Comparison of ENCODE assay signal across 30 cellular contexts in genomic region chr1:202319381-202320080, GRCh38. TPM values are rescaled to one million over a fixed set of nuclear protein-coding genes. Genes with fewer than 3 reads are reported as not detected.
DNase-seq lines count a peak whose midpoint lies in the region; ATAC-seq, FAIRE-seq and TF ChIP-seq lines count a peak whose summit lies in the region.
"Had no signal": no experiment of that assay in that cellular context is flagged by ENCODE, and none has a peak within 500 bp of the region (broad histone marks: within the 10 kb centered on the region; RNA-seq: fewer than 3 reads in every experiment).

No MANE protein-coding gene starts in this region.

- H2BK12ac ChIP-seq in mesenchymal stem cell (ENCODE audit: low read length in 2 of 2): no peak overlapping the region

- TF ChIP-seq RAD21 in GM12878 (IDR thresholded peaks at IDR 0.05; ENCODE audit: insufficient read depth, low read depth, low read length): no peak

- H3K4me3 ChIP-seq in HEK293 (ENCODE audit: low read depth, low read length) (no peak overlapping the region), GM12878 (no peak overlapping the region), mesenchymal stem cell (ENCODE audit: insufficient read depth in 1 of 2, low read depth in 1 of 2, low read length in 2 of 2) (no peak overlapping the region), endodermal cell (ENCODE audit: low read length) (no peak overlapping the region)
- H3K4me3 ChIP-seq: BLaER1 treated with 17β-estradiol and CSF1 and Interleukin-3, amounts not matched to agents 10 nM and 100 nM; HAP-1; psoas muscle; sigmoid colon; SJCRH30; tibial nerve had no signal

- SMC1A ChIA-PET in GM12878 (lab: Charles Lee; ENCODE audit: uncharacterized antibody, unreplicated experiment): interaction anchor here (0.8 to 0.9 kb wide), 2 partner anchors 29 to 117 kb away, joined by 3 to 4 read pairs; no protein-coding TSS in a partner anchor

- H3K27me3 ChIP-seq in GM12878 (replicated peaks in 1 of 2; ENCODE audit: control insufficient read depth in 2 of 2, insufficient read depth in 2 of 2, low read length in 1 of 2) (0 out of 4 replicates have a peak, but pooled peaks cover 0 to 1% of the 10 kb centered on the region in 2 experiments), mesenchymal stem cell (ENCODE audit: control insufficient read depth in 1 of 2, insufficient read depth in 1 of 2, low read length in 2 of 2) (peaks cover 0 to 76% of the 10 kb centered on the region in 2 experiments), endodermal cell (ENCODE audit: control insufficient read depth, insufficient read depth, low read length, poor library complexity, severe bottlenecking) (no peaks in the 10 kb centered on the region)
- H3K27me3 ChIP-seq: BLaER1 treated with 17β-estradiol and CSF1 and Interleukin-3, amounts not matched to agents 10 nM and 100 nM; sigmoid colon; tibial nerve had no signal

- POLR2A ChIA-PET in HEK293 (lab: Yijun Ruan, JAX): no interaction called here
- POLR2A ChIA-PET in GM12878 (lab: Charles Lee): no interaction called here

- TF ChIP-seq CTCF in HEK293 (tag by site-specific recombination; IDR thresholded peaks at IDR 0.05) (no peak), GM12878 (IDR thresholded peaks at IDR 0.05 in 2 of 3, conservative IDR thresholded peaks at IDR 0.05 in 1 of 3; ENCODE audit: control insufficient read depth in 2 of 3, extremely low read depth in 1 of 3, insufficient read depth in 1 of 3, low read depth in 3 of 3, low read length in 3 of 3) (no peak), endodermal cell (conservative IDR thresholded peaks at IDR 0.05) (no peak)

- no peaks in the 10 kb centered on the region for H3K9me3 ChIP-seq in HEK293 (ENCODE audit: control insufficient read depth, insufficient read depth, low read depth, low read length)
- H3K9me3 ChIP-seq in GM12878 (replicated peaks; ENCODE audit: control insufficient read depth, insufficient read depth, low read length): no peaks in the 10 kb centered on the region
- H3K9me3 ChIP-seq in mesenchymal stem cell (ENCODE audit: control insufficient read depth, low read length): no peaks in the 10 kb centered on the region
- no peaks in the 10 kb centered on the region for H3K9me3 ChIP-seq in endodermal cell (ENCODE audit: control insufficient read depth, low read length)
- H3K9me3 ChIP-seq: BLaER1 treated with 17β-estradiol and CSF1 and Interleukin-3, amounts not matched to agents 10 nM and 100 nM; HAP-1; psoas muscle; sigmoid colon; tibial nerve had no signal

- CTCF ChIA-PET in HEK293 (lab: Yijun Ruan, JAX): interaction anchor here (0.6 to 3.6 kb wide), 4 partner anchors 45 to 131 kb away, joined by 3 to 13 read pairs (median 4); partner anchors contain the start of gene LGR6
- CTCF ChIA-PET in GM12878 (lab: Yijun Ruan, JAX): interaction anchor here (0.8 to 1.4 kb wide), 3 partner anchors 127 to 396 kb away, joined by 3 to 9 read pairs (median 3); partner anchors contain the start of gene LGR6
- CTCF ChIA-PET in activated naive CD4-positive, alpha-beta T cell treated with anti-CD3 and anti-CD28 coated beads, Interleukin-2, amount 10 ng/mL, durations not matched to agents 7 days and 5 days (lab: Charles Lee): interaction anchor here (1.0 to 6.7 kb wide), 3 partner anchors 45 to 130 kb away, joined by 3 to 93 read pairs (median 5); partner anchors contain the start of gene LGR6

- TF ChIP-seq POLR2A in GM12878 (IDR thresholded peaks at IDR 0.05; ENCODE audit: low read depth, low read length): no peak

- H2BK120ac ChIP-seq in mesenchymal stem cell (ENCODE audit: low read depth, low read length): no peak overlapping the region

- no TSS peak for BruUV-seq in GM12878 (replicated peaks; lab: Mats Ljungman, UMichigan)

- in situ Hi-C loops in GM12878 (cut with MboI): no loop called here

- FAIRE-seq in GM12878 (lab: Jason Lieb, UNC): no peak
- FAIRE-seq: bronchial epithelial cell, G401.6, keratinocyte had no signal

- no peaks in the 10 kb centered on the region for H3K79me2 ChIP-seq in GM12878 (ENCODE audit: control insufficient read depth, insufficient read depth, low read length)

- H3K36me3 ChIP-seq in HEK293 (ENCODE audit: control insufficient read depth in 2 of 2, insufficient read depth in 1 of 2, low read length in 2 of 2) (no peaks in the 10 kb centered on the region), GM12878 (ENCODE audit: control insufficient read depth in 2 of 2, insufficient read depth in 2 of 2, low read length in 1 of 2) (no peaks in the 10 kb centered on the region), mesenchymal stem cell (ENCODE audit: control insufficient read depth in 1 of 2, insufficient read depth in 2 of 2, low read depth in 1 of 2, low read length in 2 of 2) (no peaks in the 10 kb centered on the region), endodermal cell (ENCODE audit: control insufficient read depth, insufficient read depth, low read length) (no peaks in the 10 kb centered on the region)
- H3K36me3 ChIP-seq: HAP-1, sigmoid colon, SJCRH30, tibial nerve had no signal

- H3K79me1 ChIP-seq in mesenchymal stem cell (replicated peaks; ENCODE audit: low read length, poor library complexity, severe bottlenecking): no peaks in the 10 kb centered on the region

- H4K8ac ChIP-seq in mesenchymal stem cell (ENCODE audit: low read length): no peak overlapping the region

- intact Hi-C loops in GM12878 (cut with micrococcal nuclease; ENCODE audit: unreplicated experiment): no loop called here

- no peak overlapping the region for H4K91ac ChIP-seq in mesenchymal stem cell (ENCODE audit: low read length)

- no peak overlapping the region for H3K14ac ChIP-seq in mesenchymal stem cell (ENCODE audit: low read length in 2 of 2)

- H3K18ac ChIP-seq in mesenchymal stem cell (ENCODE audit: low read depth in 1 of 2, low read length in 2 of 2): no peak overlapping the region

- H2BK15ac ChIP-seq in mesenchymal stem cell (ENCODE audit: low read depth, poor library complexity, severe bottlenecking): no peak overlapping the region

- no peaks in the 10 kb centered on the region for H3K36me3 Mint-ChIP-seq in activated naive CD4-positive, alpha-beta T cell treated with anti-CD3 and anti-CD28 coated beads, Interleukin-2, amount 10 ng/mL, durations not matched to agents 7 days and 5 days
- H3K36me3 Mint-ChIP-seq in endodermal cell (ENCODE audit: low read depth): no peaks in the 10 kb centered on the region
- H3K36me3 Mint-ChIP-seq: activated naive CD4-positive, alpha-beta T cell treated with anti-CD3 and anti-CD28 coated beads, Interleukin-2, amount 50 U/mL, for 24 hours; IgD-negative memory B cell; naive B cell had no signal

- H3K4ac ChIP-seq in mesenchymal stem cell (ENCODE audit: low read depth in 1 of 2, low read length in 2 of 2): no peak overlapping the region

- no peak for TF ChIP-seq EP300 in GM12878 (IDR thresholded peaks at IDR 0.05; ENCODE audit: borderline replicate concordance in 1 of 2, control insufficient read depth in 1 of 2, low read depth in 2 of 2, low read length in 2 of 2)

- H3K23ac ChIP-seq in mesenchymal stem cell (ENCODE audit: low read length in 2 of 2): no peak overlapping the region

- peaks cover 31% of the 10 kb centered on the region for H3K27me3 Mint-ChIP-seq in activated naive CD4-positive, alpha-beta T cell treated with anti-CD3 and anti-CD28 coated beads, Interleukin-2, amount 10 ng/mL, durations not matched to agents 7 days and 5 days
- peaks cover 1% of the 10 kb centered on the region for H3K27me3 Mint-ChIP-seq in endodermal cell (ENCODE audit: insufficient read depth)
- H3K27me3 Mint-ChIP-seq: activated naive CD4-positive, alpha-beta T cell treated with anti-CD3 and anti-CD28 coated beads, Interleukin-2, amount 50 U/mL, for 24 hours had no signal

- peak; percentile 19 for DNase-seq in Daoy (ENCODE audit: low read depth)
- no peak for DNase-seq in GM12878 (ENCODE audit: low read depth, low spot score)
- peak; percentile 12 for DNase-seq in mesenchymal stem cell
- DNase-seq in DMS53 (lab: John Stamatoyannopoulos, UW): no peak
- DNase-seq in activated naive CD4-positive, alpha-beta T cell treated with anti-CD3 and anti-CD28 coated beads, Interleukin-2, amount 10 ng/mL, durations not matched to agents 7 days and 5 days: no peak
- no peak for DNase-seq in endodermal cell
- DNase-seq: activated CD4-positive, alpha-beta T cell treated with anti-CD3 and anti-CD28 coated beads, Interleukin-2, amount 10 ng/mL, durations not matched to agents 24 days and 14 days; anterior cingulate cortex; effector CD8-positive, alpha-beta T cell; erythroblast; midbrain; naive B cell; NCI-H1105; NCI-H187; NCI-H446 treated with DMSO at 0.1 percent for 48 hours; occipital lobe; psoas muscle; sigmoid colon; SJCRH30; stimulated activated CD4-positive, alpha-beta T cell treated with anti-CD3 and anti-CD28 coated beads, Interleukin-12 subunit alpha, Interleukin-12 subunit beta, amount 100 ng/mL, for 4 hours; stimulated activated CD4-positive, alpha-beta T cell treated with anti-CD3 and anti-CD28 coated beads, Interleukin-2, amount 100 ng/mL, for 48 hours had no signal

- 0 out of 3 replicates have a peak, but pooled peaks have one; percentile 13 for ATAC-seq in GM12878
- ATAC-seq: psoas muscle had no signal

- no peak overlapping the region for H2AK5ac ChIP-seq in mesenchymal stem cell (ENCODE audit: low read length, severe bottlenecking)

- RAD21 ChIA-PET in GM12878 (lab: Charles Lee; ENCODE audit: unreplicated experiment): no interaction called here

- no peak overlapping the region for H3K9ac ChIP-seq in GM12878 (ENCODE audit: control insufficient read depth, insufficient read depth, low read length)
- H3K9ac ChIP-seq in mesenchymal stem cell (ENCODE audit: low read length): no peak overlapping the region
- no peak overlapping the region for H3K9ac ChIP-seq in endodermal cell (ENCODE audit: extremely low read depth, low read length, poor library complexity, severe bottlenecking)
- H3K9ac ChIP-seq: BLaER1 treated with 17β-estradiol and CSF1 and Interleukin-3, amounts not matched to agents 10 nM and 100 nM had no signal

- no peaks in the 10 kb centered on the region for H3K4me1 ChIP-seq in HEK293 (ENCODE audit: control insufficient read depth, insufficient read depth, low read length)
- H3K4me1 ChIP-seq in GM12878 (ENCODE audit: control insufficient read depth, insufficient read depth, low read length): no peaks in the 10 kb centered on the region
- H3K4me1 ChIP-seq in mesenchymal stem cell (ENCODE audit: control insufficient read depth, insufficient read depth, low read depth, low read length): no peaks in the 10 kb centered on the region
- no peaks in the 10 kb centered on the region for H3K4me1 ChIP-seq in endodermal cell (ENCODE audit: control insufficient read depth, insufficient read depth, low read length)
- H3K4me1 ChIP-seq: psoas muscle, sigmoid colon, tibial nerve had no signal

- H2BK5ac ChIP-seq in mesenchymal stem cell (ENCODE audit: low read depth, low read length, poor library complexity, severe bottlenecking): no peak overlapping the region

- no peak overlapping the region for H3K27ac Mint-ChIP-seq in activated naive CD4-positive, alpha-beta T cell treated with anti-CD3 and anti-CD28 coated beads, Interleukin-2, amount 10 ng/mL, durations not matched to agents 7 days and 5 days
- no peak overlapping the region for H3K27ac Mint-ChIP-seq in endodermal cell
- H3K27ac Mint-ChIP-seq: activated naive CD4-positive, alpha-beta T cell treated with anti-CD3 and anti-CD28 coated beads, Interleukin-2, amount 50 U/mL, for 24 hours; IgD-negative memory B cell had no signal

- H3K9me3 Mint-ChIP-seq in activated naive CD4-positive, alpha-beta T cell treated with anti-CD3 and anti-CD28 coated beads, Interleukin-2, amount 10 ng/mL, durations not matched to agents 7 days and 5 days: no peaks in the 10 kb centered on the region
- no peaks in the 10 kb centered on the region for H3K9me3 Mint-ChIP-seq in endodermal cell
- H3K9me3 Mint-ChIP-seq: activated CD4-positive, alpha-beta T cell treated with anti-CD3 and anti-CD28 coated beads, Interleukin-2, amount 10 ng/mL, durations not matched to agents 24 days and 14 days; activated naive CD4-positive, alpha-beta T cell treated with anti-CD3 and anti-CD28 coated beads, Interleukin-2, amount 50 U/mL, for 24 hours; IgD-negative memory B cell; naive B cell had no signal

- H2AFZ ChIP-seq in GM12878 (ENCODE audit: control insufficient read depth, low read depth, low read length) (no peak overlapping the region), mesenchymal stem cell (ENCODE audit: low read depth, low read length) (no peak overlapping the region)

- H4K20me1 ChIP-seq in GM12878 (ENCODE audit: control insufficient read depth, insufficient read depth): no peaks in the 10 kb centered on the region
- H4K20me1 ChIP-seq: BLaER1 treated with 17β-estradiol and CSF1 and Interleukin-3, amounts not matched to agents 10 nM and 100 nM had no signal

- 3% methylated on average over 4 of the region's 4 CpGs for WGBS in GM12878 (ENCODE audit: insufficient coverage, insufficient replicate concordance, low lambda C conversion rate, missing lambda C conversion rate)
- WGBS in mesenchymal stem cell: 70% methylated on average over 3 of the region's 4 CpGs
- WGBS in endodermal cell (ENCODE audit: insufficient coverage in 1 of 2, insufficient read length in 1 of 2), 2 experiments: 83 to 91% methylated on average over 2 to 4 of the region's 4 CpGs

- no peak overlapping the region for H3K4me3 Mint-ChIP-seq in activated naive CD4-positive, alpha-beta T cell treated with anti-CD3 and anti-CD28 coated beads, Interleukin-2, amount 10 ng/mL, durations not matched to agents 7 days and 5 days
- no peak overlapping the region for H3K4me3 Mint-ChIP-seq in endodermal cell
- H3K4me3 Mint-ChIP-seq: activated CD4-positive, alpha-beta T cell treated with anti-CD3 and anti-CD28 coated beads, Interleukin-2, amount 10 ng/mL, durations not matched to agents 24 days and 14 days; activated naive CD4-positive, alpha-beta T cell treated with anti-CD3 and anti-CD28 coated beads, Interleukin-2, amount 50 U/mL, for 24 hours; IgD-negative memory B cell; naive B cell had no signal

- H3K4me1 Mint-ChIP-seq in activated naive CD4-positive, alpha-beta T cell treated with anti-CD3 and anti-CD28 coated beads, Interleukin-2, amount 10 ng/mL, durations not matched to agents 7 days and 5 days: no peaks in the 10 kb centered on the region
- H3K4me1 Mint-ChIP-seq in endodermal cell: no peaks in the 10 kb centered on the region
- H3K4me1 Mint-ChIP-seq: activated naive CD4-positive, alpha-beta T cell treated with anti-CD3 and anti-CD28 coated beads, Interleukin-2, amount 50 U/mL, for 24 hours; IgD-negative memory B cell; naive B cell had no signal

- no peak overlapping the region for H3K27ac ChIP-seq in HEK293 (ENCODE audit: extremely low read depth, low read depth, low read length)
- H3K27ac ChIP-seq in GM12878 (ENCODE audit: control insufficient read depth, insufficient read depth): no peak overlapping the region
- no peak overlapping the region for H3K27ac ChIP-seq in mesenchymal stem cell (ENCODE audit: low read length, poor library complexity, severe bottlenecking)
- H3K27ac ChIP-seq in endodermal cell (ENCODE audit: low read depth, low read length): no peak overlapping the region
- H3K27ac ChIP-seq: BLaER1 treated with 17β-estradiol and CSF1 and Interleukin-3, amounts not matched to agents 10 nM and 100 nM; psoas muscle; sigmoid colon; SJCRH30; tibial nerve had no signal

- H3K4me2 ChIP-seq in GM12878 (ENCODE audit: control insufficient read depth, insufficient read depth) (no peak overlapping the region), mesenchymal stem cell (ENCODE audit: low read length, poor library complexity, severe bottlenecking) (no peak overlapping the region)
- H3K4me2 ChIP-seq: BLaER1 treated with 17β-estradiol and CSF1 and Interleukin-3, amounts not matched to agents 10 nM and 100 nM had no signal

RNA-seq across cellular contexts. Expression of gene UBE2T, which starts 22.2 kb away (rescaled TPM):
- total RNA-seq in Daoy (2014; rRNA removed; shearing (Covaris generic)): 182 and 196 TPM in 2 replicates
- 24.7 and 26.2 TPM in 2 replicates for total RNA-seq in GM12878 (2013; cell fraction: nucleolus; rRNA removed)
- total RNA-seq in GM12878 (2014; rRNA removed) (87.1 and 95.4 TPM in 2 replicates), GM12878 (2014; rRNA removed; fragmentation: Illumina TruSeq; extraction: Trizol) (85.6 and 87.0 TPM in 2 replicates), GM12878 (2021) (53.9 and 55.4 TPM in 2 replicates), endodermal cell (10 to 100 TPM; 41.2 to 64.3 TPM)
- polyA plus RNA-seq in GM12878 (2011; ENCODE audit: low read depth): 84.7 TPM
- polyA plus RNA-seq in GM12878 (2011; rRNA removed) (194 and 205 TPM in 2 replicates), GM12878 (2014; fragmentation: Illumina TruSeq; extraction: Trizol) (128 and 158 TPM in 2 replicates), GM12878 (2014; fragmentation: Nextera tagmentation; extraction: Ambion mirVana) (100 to 1,000 TPM; 236 to 272 TPM), GM12878 (2014; rRNA removed) (101 and 106 TPM in 2 replicates), GM12878 (2016; fragmentation: Nextera tagmentation; extraction: Ambion mirVana) (100 to 1,000 TPM; 224 to 228 TPM)
- 135 and 162 TPM in 2 replicates for polyA plus RNA-seq in GM12878 (2011; cell fraction: cytosol; rRNA removed)
- 87.9 and 103 TPM in 2 replicates for polyA plus RNA-seq in GM12878 (2011; cell fraction: nucleus; rRNA removed)
- polyA plus RNA-seq in GM12878 (2012): 39.8 and 41.3 TPM in 2 replicates
- 74.8 and 75.2 TPM in 2 replicates for polyA minus RNA-seq in GM12878 (2011; rRNA and poly(A)+ RNA removed)
- polyA minus RNA-seq in GM12878 (2011; cell fraction: cytosol; rRNA and poly(A)+ RNA removed): 25.9 and 31.0 TPM in 2 replicates
- 19.5 and 24.5 TPM in 2 replicates for polyA minus RNA-seq in GM12878 (2011; cell fraction: nucleus; rRNA and poly(A)+ RNA removed)
- 18.5 TPM for polyA plus RNA-seq in mesenchymal stem cell (2013, experiment 1 of 2)
- 19.1 TPM for polyA plus RNA-seq in mesenchymal stem cell (2013, experiment 2 of 2)
- 125 TPM for polyA plus RNA-seq in endodermal cell (2013, experiment 1 of 2)
- 145 TPM for polyA plus RNA-seq in endodermal cell (2013, experiment 2 of 2)

RNA-seq across cellular contexts. Expression of gene PPP1R12B, which starts 29.0 kb away (rescaled TPM):
- total RNA-seq in Daoy (2014; rRNA removed; shearing (Covaris generic)): 8.4 and 12.5 TPM in 2 replicates
- total RNA-seq in GM12878 (2013; cell fraction: nucleolus; rRNA removed): 162 and 164 TPM in 2 replicates
- 6.0 and 6.3 TPM in 2 replicates for total RNA-seq in GM12878 (2014; rRNA removed)
- 6.0 and 6.4 TPM in 2 replicates for total RNA-seq in GM12878 (2014; rRNA removed; fragmentation: Illumina TruSeq; extraction: Trizol)
- total RNA-seq in GM12878 (2021): 5.3 and 6.4 TPM in 2 replicates
- polyA plus RNA-seq in GM12878 (2011; ENCODE audit: low read depth): 1.2 TPM
- polyA plus RNA-seq in GM12878 (2011; rRNA removed): 9.4 and 10.0 TPM in 2 replicates
- polyA plus RNA-seq in GM12878 (2011; cell fraction: cytosol; rRNA removed): 8.9 and 10.4 TPM in 2 replicates
- 38.7 and 39.2 TPM in 2 replicates for polyA plus RNA-seq in GM12878 (2011; cell fraction: nucleus; rRNA removed)
- 1.1 and 1.5 TPM in 2 replicates for polyA plus RNA-seq in GM12878 (2012)
- polyA plus RNA-seq in GM12878 (2014; fragmentation: Illumina TruSeq; extraction: Trizol): 2.1 and 5.0 TPM in 2 replicates
- polyA plus RNA-seq in GM12878 (2014; fragmentation: Nextera tagmentation; extraction: Ambion mirVana): under 1 TPM; 0.29 to 0.61 TPM
- polyA plus RNA-seq in GM12878 (2014; rRNA removed): 1.8 and 3.5 TPM in 2 replicates
- 1 to 10 TPM; 3.3 to 4.4 TPM for polyA plus RNA-seq in GM12878 (2016; fragmentation: Nextera tagmentation; extraction: Ambion mirVana)
- 54.2 and 63.4 TPM in 2 replicates for polyA minus RNA-seq in GM12878 (2011; rRNA and poly(A)+ RNA removed)
- 5.8 and 10.7 TPM in 2 replicates for polyA minus RNA-seq in GM12878 (2011; cell fraction: cytosol; rRNA and poly(A)+ RNA removed)
- 67.7 and 85.8 TPM in 2 replicates for polyA minus RNA-seq in GM12878 (2011; cell fraction: nucleus; rRNA and poly(A)+ RNA removed)
- polyA plus RNA-seq in mesenchymal stem cell (2013, experiment 1 of 2): 4.8 TPM
- polyA plus RNA-seq in mesenchymal stem cell (2013, experiment 2 of 2): 3.0 TPM
- total RNA-seq in endodermal cell: 10 to 100 TPM; 19.2 to 20.3 TPM
- polyA plus RNA-seq in endodermal cell (2013, experiment 1 of 2): 7.9 TPM
- polyA plus RNA-seq in endodermal cell (2013, experiment 2 of 2): 10.5 TPM

Comparison
In these comparisons a context has a peak if more than half of its experiments do, and no peak if none do; other contexts are left out.
1. DNase-seq: peak in Daoy (single experiment) and mesenchymal stem cell (single experiment); none in GM12878 (single experiment), DMS53 (single experiment), activated naive CD4-positive, alpha-beta T cell treated with anti-CD3 and anti-CD28 coated beads, Interleukin-2, amount 10 ng/mL, durations not matched to agents 7 days and 5 days (single experiment) and endodermal cell (single experiment).